10 cellular contexts compared by ENCODE assay signal in the genomic region with DNA sequence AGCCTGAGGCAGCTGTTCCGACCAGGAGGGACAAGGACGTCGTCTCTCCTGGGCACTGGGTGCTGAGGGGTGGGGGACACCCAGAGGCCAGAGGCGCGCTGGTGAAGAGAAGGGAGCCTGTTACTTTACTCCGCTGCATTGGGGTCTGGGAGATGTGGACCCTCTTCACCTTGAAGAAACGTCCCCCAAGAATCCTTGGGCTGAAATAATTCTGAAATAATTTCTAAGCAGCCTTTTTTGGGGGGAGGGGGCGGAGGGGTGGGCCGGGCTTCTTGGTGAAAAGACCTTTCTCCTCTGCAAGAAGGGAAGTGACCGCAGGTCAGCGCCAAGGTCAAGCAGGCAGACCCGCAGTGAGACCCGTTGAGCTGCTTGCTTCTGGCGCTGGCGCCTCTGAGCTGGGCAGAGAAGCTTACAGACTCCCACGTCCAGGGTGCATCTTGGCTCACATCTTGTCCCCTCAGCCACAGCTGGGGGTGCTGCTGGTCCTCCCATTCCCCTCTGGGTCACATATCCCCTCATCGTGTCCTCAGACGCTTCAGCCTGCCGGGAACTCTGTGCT. TPM values are rescaled to one million over a fixed set of nuclear protein-coding genes. Genes with fewer than 3 reads are reported as not detected.
A peak's percentile ranks its signal among the peaks of the same experiment; 100 is the strongest.
DNase-seq lines count a peak whose midpoint lies in the region; ATAC-seq and TF ChIP-seq lines count a peak whose summit lies in the region.
"Had no signal": no experiment of that assay in that cellular context is flagged by ENCODE, and none has a peak within 500 bp of the region (broad histone marks: within the 10 kb centered on the region; RNA-seq: fewer than 3 reads in every experiment).

No MANE protein-coding gene starts in this region.

- H3K9me2 ChIP-seq in PC-3 (replicated peaks; ENCODE audit: low read length): no peaks in the 10 kb centered on the region

- H3F3A ChIP-seq in PC-3 (ENCODE audit: low read length, unreplicated experiment): no peaks in the 10 kb centered on the region

- no TSS peak for BruUV-seq in PC-3 (replicated peaks; lab: Mats Ljungman, UMichigan)

- H2AFZ ChIP-seq in PC-3 (ENCODE audit: low read length) (peak overlapping the region; percentile 84; the same call in 1 of the 2 replicates), parathyroid adenoma (peak overlapping the region; percentile 99)

- H3K4me1 ChIP-seq in ES-I3 (ENCODE audit: insufficient read depth, low read length) (0 out of 2 replicates have a peak, but pooled peaks cover 3% of the 10 kb centered on the region), PC-3 (ENCODE audit: insufficient read depth, low read length) (no peaks in the 10 kb centered on the region), esophagus muscularis mucosa (peaks cover 14 to 25% (median 24%) of the 10 kb centered on the region in 4 donors), parathyroid adenoma (peaks cover 6% of the 10 kb centered on the region)

- CTCF ChIA-PET in PC-3 (lab: Charles Lee): no interaction called here

- H3K4me3 ChIP-seq in PC-3 (ENCODE audit: low read length) (peak overlapping the region; percentile 79), esophagus muscularis mucosa (peak overlapping the region; percentile 61 to 80 (median 66)), parathyroid adenoma (ENCODE audit: low read depth, low read length) (peak overlapping the region; percentile 79)

- no peaks in the 10 kb centered on the region for H3K27me3 ChIP-seq in PC-3 (ENCODE audit: low read length)
- peaks cover 0 to 30% (median 9%) of the 10 kb centered on the region in 4 donors for H3K27me3 ChIP-seq in esophagus muscularis mucosa
- H3K27me3 ChIP-seq in parathyroid adenoma (ENCODE audit: control insufficient read depth, insufficient read depth, low read length): no peaks in the 10 kb centered on the region

- H3K27ac ChIP-seq in PC-3 (ENCODE audit: low read length) (no peak overlapping the region), esophagus muscularis mucosa (replicated peaks in 1 of 4) (peak overlapping the region in 3 of 4 donors; percentile 60 to 72 (median 71)), parathyroid adenoma (peak overlapping the region; percentile 82)

- H3K4me2 ChIP-seq in PC-3 (ENCODE audit: low read length) (peak overlapping the region; percentile 91), parathyroid adenoma (ENCODE audit: low read length) (peak overlapping the region; percentile 94)

- DNase-seq in PC-3: no peak
- no peak for DNase-seq in esophagus muscularis mucosa (ENCODE audit: extremely low spot score)
- DNase-seq in NCI-H2107 (lab: John Stamatoyannopoulos, UW): no peak
- DNase-seq in activated naive CD4-positive, alpha-beta T cell treated with anti-CD3 and anti-CD28 coated beads, Interleukin-2, amount 50 U/mL, for 16 hours: no peak
- DNase-seq in NCI-H2196 treated with DMSO at 0.1 percent for 48 hours (lab: John Stamatoyannopoulos, UW; ENCODE audit: unreplicated experiment): no peak
- DNase-seq in occipital lobe (lab: John Stamatoyannopoulos, UW): no peak
- DNase-seq: activated CD4-positive, CD25-positive, alpha-beta regulatory T cell had no signal

- 44% methylated on average over 13 of the region's 19 CpGs for WGBS in esophagus muscularis mucosa

- POLR2A ChIA-PET in PC-3 (lab: Charles Lee; ENCODE audit: unreplicated experiment): no interaction called here

- no peaks in the 10 kb centered on the region for H3K79me2 ChIP-seq in PC-3 (ENCODE audit: low read length)
- no peaks in the 10 kb centered on the region for H3K79me2 ChIP-seq in parathyroid adenoma

- H4K20me1 ChIP-seq in PC-3 (ENCODE audit: low read length): no peaks in the 10 kb centered on the region

- ATAC-seq in PC-3: no peak
- ATAC-seq: activated naive CD8-positive, alpha-beta T cell treated with anti-CD3 and anti-CD28 coated beads, Interleukin-2, amount 50 U/mL, for 24 hours had no signal

- TF ChIP-seq POLR2A in esophagus muscularis mucosa (IDR thresholded peaks at IDR 0.05; ENCODE audit: low read depth): no peak

- no peaks in the 10 kb centered on the region for H3K36me3 ChIP-seq in ES-I3 (ENCODE audit: insufficient read depth, low read length)
- no peaks in the 10 kb centered on the region for H3K36me3 ChIP-seq in PC-3 (ENCODE audit: low read depth, low read length)
- no peaks in the 10 kb centered on the region for H3K36me3 ChIP-seq in esophagus muscularis mucosa
- H3K36me3 ChIP-seq in parathyroid adenoma (ENCODE audit: control insufficient read depth, insufficient read depth, low read length): no peaks in the 10 kb centered on the region

- no peak for TF ChIP-seq EP300 in esophagus muscularis mucosa (IDR thresholded peaks at IDR 0.05)

- H3K9ac ChIP-seq in ES-I3 (ENCODE audit: low read depth, low read length) (peak overlapping the region; percentile 65; the same call in 1 of the 2 replicates), PC-3 (ENCODE audit: low read length) (no peak overlapping the region), parathyroid adenoma (no peak overlapping the region)

- intact Hi-C loops in PC-3 (cut with micrococcal nuclease) (loop anchor here (5.0 to 10.0 kb wide), 2 partner anchors 54 to 208 kb away; partner anchors contain the start of gene ITPRIPL2), esophagus muscularis mucosa (cut with DNase I) (loop anchor here (2.0 kb wide), 1 partner anchor 82 kb away; no protein-coding TSS in a partner anchor)

- TF ChIP-seq CTCF in PC-3 (conservative IDR thresholded peaks at IDR 0.05; ENCODE audit: low read depth, low read length) (no peak), esophagus muscularis mucosa (IDR thresholded peaks at IDR 0.05) (no peak), parathyroid adenoma (IDR thresholded peaks at IDR 0.05) (no peak)

- H3K9me3 ChIP-seq in ES-I3 (ENCODE audit: control insufficient read depth, insufficient read depth, low read length) (no peaks in the 10 kb centered on the region), PC-3 (ENCODE audit: low read length) (no peaks in the 10 kb centered on the region), esophagus muscularis mucosa (no peaks in the 10 kb centered on the region), parathyroid adenoma (ENCODE audit: control insufficient read depth, low read length) (no peaks in the 10 kb centered on the region)

RNA-seq across cellular contexts. Expression of gene SYT17, which starts 1.1 kb away (rescaled TPM):
- total RNA-seq in PC-3 (2014; rRNA removed): 10.8 and 11.8 TPM in 2 replicates
- 1 to 10 TPM; 5.0 to 8.7 (median 6.2) TPM for total RNA-seq in esophagus muscularis mucosa
- total RNA-seq in occipital lobe: 6.2 TPM

RNA-seq across cellular contexts. Expression of gene ITPRIPL2, which starts 55.4 kb away (rescaled TPM):
- total RNA-seq in PC-3 (2014; rRNA removed): 21.6 and 31.5 TPM in 2 replicates
- 100 to 1,000 TPM in 1 of 4 donors, 10 to 100 TPM in 3; 56.1 to 111 (median 83.2) TPM for total RNA-seq in esophagus muscularis mucosa
- total RNA-seq in occipital lobe: 5.1 TPM
